Comparison of ENCODE assay signal across 15 cellular contexts in the genomic region with DNA sequence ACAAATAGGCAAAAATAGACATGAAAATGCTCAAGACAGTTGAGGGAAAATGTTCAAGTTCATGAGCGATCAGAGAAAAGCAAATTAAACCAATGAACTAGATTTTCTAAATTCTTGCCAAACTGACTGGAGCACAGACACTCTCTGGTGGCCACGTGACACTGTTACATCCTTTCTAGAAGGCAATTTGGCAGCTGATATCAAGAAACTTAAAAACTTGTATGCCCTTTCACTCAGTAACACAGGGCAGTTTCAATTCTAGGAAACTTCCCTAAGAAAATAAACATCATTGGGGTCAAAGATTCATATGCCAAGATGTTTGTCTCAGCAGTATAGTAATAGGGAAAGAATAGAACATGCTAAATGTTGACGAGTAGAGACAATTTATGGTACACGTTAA. TPM values are rescaled to one million over a fixed set of nuclear protein-coding genes. Genes with fewer than 3 reads are reported as not detected.
DNase-seq lines count a peak whose midpoint lies in the region; ATAC-seq and TF ChIP-seq lines count a peak whose summit lies in the region.
"Had no signal": no experiment of that assay in that cellular context is flagged by ENCODE, and none has a peak within 500 bp of the region (broad histone marks: within the 10 kb centered on the region; RNA-seq: fewer than 3 reads in every experiment).

No MANE protein-coding gene starts in this region.

- H3K18ac ChIP-seq in IMR-90 (ENCODE audit: low read depth, low read length), result peak overlapping the region; percentile 58; the same call in 1 of the 2 replicates

- H3K9me1 ChIP-seq in IMR-90 (ENCODE audit: insufficient read depth, low read length), result peaks cover 7% of the 10 kb centered on the region

- no peak overlapping the region for H2AK9ac ChIP-seq in IMR-90 (replicated peaks; ENCODE audit: low read depth, low read length, poor library complexity)

- no peak overlapping the region for H2BK20ac ChIP-seq in IMR-90 (ENCODE audit: low read depth, low read length)

- H3K4me1 ChIP-seq in ACC112 (ENCODE audit: control insufficient read depth, insufficient read depth, low read length, unreplicated experiment) (peaks cover 22% of the 10 kb centered on the region), IMR-90 (ENCODE audit: control insufficient read depth, insufficient read depth, low read length) (peaks cover 17% of the 10 kb centered on the region), lower lobe of right lung (peaks cover 14% of the 10 kb centered on the region)

- H3K9me3 Mint-ChIP-seq in activated CD4-positive, alpha-beta T cell treated with anti-CD3 and anti-CD28 coated beads, Interleukin-2, amount 10 ng/mL, durations not matched to agents 24 days and 14 days, result peaks cover 8% of the 10 kb centered on the region
- H3K9me3 Mint-ChIP-seq: activated naive CD4-positive, alpha-beta T cell treated with anti-CD3 and anti-CD28 coated beads, Interleukin-2, amount 50 U/mL, for 24 hours had no signal

- H3K36me3 ChIP-seq in ACC112 (ENCODE audit: insufficient read depth, low read length) (0 out of 2 replicates have a peak, but pooled peaks cover 4% of the 10 kb centered on the region), IMR-90 (ENCODE audit: control insufficient read depth, insufficient read depth, low read length) (no peaks in the 10 kb centered on the region), lower lobe of right lung (no peaks in the 10 kb centered on the region)

- H3K14ac ChIP-seq in IMR-90 (replicated peaks; ENCODE audit: low read depth, low read length), result no peak overlapping the region

- H3K36me3 Mint-ChIP-seq in activated CD4-positive, alpha-beta T cell treated with anti-CD3 and anti-CD28 coated beads, Interleukin-2, amount 10 ng/mL, durations not matched to agents 24 days and 14 days (ENCODE audit: low read depth), result no peaks in the 10 kb centered on the region
- H3K36me3 Mint-ChIP-seq: T-cell had no signal

- H3K27ac Mint-ChIP-seq in activated CD4-positive, alpha-beta T cell treated with anti-CD3 and anti-CD28 coated beads, Interleukin-2, amount 10 ng/mL, durations not matched to agents 24 days and 14 days, result no peak overlapping the region
- H3K27ac Mint-ChIP-seq: activated CD8-positive, alpha-beta T cell treated with anti-CD3 and anti-CD28 coated beads for 36 hours; activated naive CD4-positive, alpha-beta T cell treated with anti-CD3 and anti-CD28 coated beads, Interleukin-2, amount 50 U/mL, for 24 hours; T-cell had no signal

- no peak overlapping the region for H3K4me3 Mint-ChIP-seq in activated CD4-positive, alpha-beta T cell treated with anti-CD3 and anti-CD28 coated beads, Interleukin-2, amount 10 ng/mL, durations not matched to agents 24 days and 14 days
- H3K4me3 Mint-ChIP-seq: activated CD8-positive, alpha-beta T cell treated with anti-CD3 and anti-CD28 coated beads for 36 hours; activated naive CD4-positive, alpha-beta T cell treated with anti-CD3 and anti-CD28 coated beads, Interleukin-2, amount 50 U/mL, for 24 hours; T-cell had no signal

- H2AK5ac ChIP-seq in IMR-90 (ENCODE audit: low read depth, low read length), result no peak overlapping the region

- POLR2A ChIA-PET in IMR-90 (lab: Charles Lee; ENCODE audit: unreplicated experiment), result no interaction called here

- no peak overlapping the region for H4K5ac ChIP-seq in IMR-90 (ENCODE audit: low read depth, low read length)

- no peaks in the 10 kb centered on the region for H3K79me2 ChIP-seq in ACC112 (ENCODE audit: control insufficient read depth, insufficient read depth, low read length, unreplicated experiment)

- CTCF ChIA-PET in IMR-90 (lab: Yijun Ruan, JAX), result interaction anchor here (0.6 kb wide), 1 partner anchor 511 kb away, joined by 4 read pairs; no protein-coding TSS in a partner anchor

- no peak overlapping the region for H2BK120ac ChIP-seq in IMR-90 (ENCODE audit: low read depth, low read length)

- peaks cover 3% of the 10 kb centered on the region for H3K27me3 Mint-ChIP-seq in activated CD4-positive, alpha-beta T cell treated with anti-CD3 and anti-CD28 coated beads, Interleukin-2, amount 10 ng/mL, durations not matched to agents 24 days and 14 days
- H3K27me3 Mint-ChIP-seq: activated naive CD4-positive, alpha-beta T cell treated with anti-CD3 and anti-CD28 coated beads, Interleukin-2, amount 50 U/mL, for 24 hours; T-cell had no signal

- ATAC-seq in IMR-90 (ENCODE audit: low read depth) (peak; percentile 48), lower lobe of right lung (peak; percentile 40 to 54), HG03439 (IDR thresholded peaks at IDR 0.05; ENCODE audit: unreplicated experiment) (no peak)
- ATAC-seq: activated CD8-positive, alpha-beta T cell treated with anti-CD3 and anti-CD28 coated beads for 36 hours; T-cell had no signal

- in situ Hi-C loops in IMR-90 (cut with MboI; ENCODE audit: low sequenced_read_pairs), result no loop called here

- DNase-seq in IMR-90 (peak; percentile 62), cardiac fibroblast (ENCODE audit: low read depth in 2 of 2) (peak; percentile 53 to 70), lower lobe of right lung (no peak), COLO668 (lab: John Stamatoyannopoulos, UW; ENCODE audit: unreplicated experiment) (no peak), retina (no peak)
- no peak for DNase-seq in activated CD4-positive, alpha-beta T cell treated with anti-CD3 and anti-CD28 coated beads, Interleukin-2, amount 10 ng/mL, durations not matched to agents 24 days and 14 days
- DNase-seq: activated CD8-positive, alpha-beta T cell treated with anti-CD3 and anti-CD28 coated beads for 36 hours; effector CD8-positive, alpha-beta T cell; H7; stimulated activated CD4-positive, alpha-beta T cell treated with anti-CD3 and anti-CD28 coated beads, Interleukin-4, amount 100 ng/mL, for 24 hours; T-cell had no signal

- H3K9me3 ChIP-seq in IMR-90 (ENCODE audit: control insufficient read depth, insufficient read depth, low read length) (no peaks in the 10 kb centered on the region), lower lobe of right lung (no peaks in the 10 kb centered on the region)

- H3K4me2 ChIP-seq in IMR-90 (ENCODE audit: low read depth, low read length), result peak overlapping the region; percentile 64; the same call in 1 of the 2 replicates

- H3K79me1 ChIP-seq in IMR-90 (ENCODE audit: low read depth in 1 of 2, low read length in 2 of 2), result no peaks in the 10 kb centered on the region

- 0% methylated on average over 1 of the region's 4 CpGs; no CpG with 5 or more reads in 1 of the 2 experiments for WGBS in IMR-90 (ENCODE audit: extremely low coverage in 2 of 2, insufficient read length in 1 of 2), 2 experiments

- peak overlapping the region; percentile 5; the same call in 1 of the 2 replicates for H3K4me3 ChIP-seq in ACC112 (ENCODE audit: low read depth, low read length)
- no peak overlapping the region for H3K4me3 ChIP-seq in IMR-90 (ENCODE audit: insufficient read depth, low read depth, low read length)
- H3K4me3 ChIP-seq in cardiac fibroblast (replicated peaks in 1 of 2; ENCODE audit: low read depth in 2 of 2, low read length in 2 of 2), result no peak overlapping the region
- H3K4me3 ChIP-seq in lower lobe of right lung, result no peak overlapping the region

- H3K4ac ChIP-seq in IMR-90 (ENCODE audit: low read depth, low read length), result no peak overlapping the region

- H4K8ac ChIP-seq in IMR-90 (ENCODE audit: low read depth in 2 of 2, low read length in 2 of 2), result peak overlapping the region in 1 of 2 experiments; percentile 0; a peak in 1 of 4 replicates

- no TSS peak for BruUV-seq in IMR-90 (replicated peaks; lab: Mats Ljungman, UMichigan)

- dilution Hi-C loops in IMR-90 (cut with HindIII; ENCODE audit: low sequenced_read_pairs, unreplicated experiment), result no loop called here

- H3K23ac ChIP-seq in IMR-90 (ENCODE audit: low read depth, low read length), result no peak overlapping the region

- no peak overlapping the region for H2BK15ac ChIP-seq in IMR-90 (ENCODE audit: low read depth, low read length)

- H2BK5ac ChIP-seq in IMR-90 (ENCODE audit: low read depth, low read length, poor library complexity, severe bottlenecking), result peak overlapping the region; percentile 49

- intact Hi-C loops in IMR-90 (cut with micrococcal nuclease), result loop anchor here (2.0 kb wide), 1 partner anchor 580 kb away; no protein-coding TSS in a partner anchor
- intact Hi-C loops in lower lobe of right lung (cut with DNase I), result no loop called here
- intact Hi-C loops in activated CD4-positive, alpha-beta T cell treated with anti-CD3 and anti-CD28 coated beads, Interleukin-2, amount 10 ng/mL, durations not matched to agents 24 days and 14 days (cut with micrococcal nuclease), result no loop called here

- H4K91ac ChIP-seq in IMR-90 (ENCODE audit: insufficient read depth, low read depth, low read length), result no peak overlapping the region

- H4K20me1 ChIP-seq in IMR-90 (ENCODE audit: insufficient read depth, low read length), result no peaks in the 10 kb centered on the region

- H3K4me1 Mint-ChIP-seq in activated CD4-positive, alpha-beta T cell treated with anti-CD3 and anti-CD28 coated beads, Interleukin-2, amount 10 ng/mL, durations not matched to agents 24 days and 14 days, result no peaks in the 10 kb centered on the region
- H3K4me1 Mint-ChIP-seq: activated naive CD4-positive, alpha-beta T cell treated with anti-CD3 and anti-CD28 coated beads, Interleukin-2, amount 50 U/mL, for 24 hours; T-cell had no signal

- TF ChIP-seq RAD21 in IMR-90 (IDR thresholded peaks at IDR 0.05; ENCODE audit: low read length), result peak; percentile 42

- TF ChIP-seq POLR2A in IMR-90 (IDR thresholded peaks at IDR 0.05; ENCODE audit: low read depth, low read length), result no peak

- H3K9ac ChIP-seq in IMR-90 (ENCODE audit: low read depth, low read length), result no peak overlapping the region

- no peaks in the 10 kb centered on the region for H3K27me3 ChIP-seq in ACC112 (ENCODE audit: insufficient read depth, low read length)
- H3K27me3 ChIP-seq in IMR-90 (ENCODE audit: control insufficient read depth, insufficient read depth, low read length), result no peaks in the 10 kb centered on the region
- no peaks in the 10 kb centered on the region for H3K27me3 ChIP-seq in lower lobe of right lung (ENCODE audit: low read depth)

- H3K56ac ChIP-seq in IMR-90 (ENCODE audit: extremely low read depth, insufficient read depth, low read length), result no peak overlapping the region

- H2AFZ ChIP-seq in ACC112 (ENCODE audit: low read length, unreplicated experiment) (peak overlapping the region; percentile 86), IMR-90 (replicated peaks; ENCODE audit: low read length, poor library complexity) (no peak overlapping the region)

- TF ChIP-seq CTCF in IMR-90 (conservative IDR thresholded peaks at IDR 0.05; ENCODE audit: low read depth, low read length) (peak; percentile 33), cardiac fibroblast (IDR thresholded peaks at IDR 0.05; ENCODE audit: low read depth, low read length) (no peak), lower lobe of right lung (IDR thresholded peaks at IDR 0.05) (no peak)

- H3K27ac ChIP-seq in ACC112 (ENCODE audit: low read depth, low read length), result peak overlapping the region; percentile 9; the same call in 1 of the 2 replicates
- no peak overlapping the region for H3K27ac ChIP-seq in IMR-90 (ENCODE audit: insufficient read depth, low read length)
- no peak overlapping the region for H3K27ac ChIP-seq in lower lobe of right lung
- H3K27ac ChIP-seq: C4-2B had no signal

RNA-seq across cellular contexts. Expression of gene ABHD5, which starts 52.2 kb away (rescaled TPM):
- total RNA-seq in IMR-90 (2012; rRNA removed) (33.2 and 33.6 TPM in 2 replicates), lower lobe of right lung (59.2 TPM)
- 13.8 and 15.8 TPM in 2 replicates for polyA plus RNA-seq in IMR-90 (2012; rRNA removed)
- polyA plus RNA-seq in IMR-90 (2012; cell fraction: cytosol; rRNA removed), result 5.6 and 6.0 TPM in 2 replicates
- 3.3 and 26.7 TPM in 2 replicates for polyA plus RNA-seq in IMR-90 (2012; cell fraction: nucleus; rRNA removed; ENCODE audit: low replicate concordance)
- 19.0 and 19.5 TPM in 2 replicates for total RNA-seq in activated CD4-positive, alpha-beta T cell treated with anti-CD3 and anti-CD28 coated beads, Interleukin-2, amount 10 ng/mL, durations not matched to agents 24 days and 14 days

Comparison
In these comparisons a context has a peak if more than half of its experiments do, and no peak if none do; other contexts are left out.
1. DNase-seq: peak in IMR-90 (single experiment) and cardiac fibroblast (2 of 2); none in lower lobe of right lung (single experiment), activated CD4-positive, alpha-beta T cell treated with anti-CD3 and anti-CD28 coated beads, Interleukin-2, amount 10 ng/mL, durations not matched to agents 24 days and 14 days (single experiment), COLO668 (single experiment) and retina (single experiment).